In the genomic region with DNA sequence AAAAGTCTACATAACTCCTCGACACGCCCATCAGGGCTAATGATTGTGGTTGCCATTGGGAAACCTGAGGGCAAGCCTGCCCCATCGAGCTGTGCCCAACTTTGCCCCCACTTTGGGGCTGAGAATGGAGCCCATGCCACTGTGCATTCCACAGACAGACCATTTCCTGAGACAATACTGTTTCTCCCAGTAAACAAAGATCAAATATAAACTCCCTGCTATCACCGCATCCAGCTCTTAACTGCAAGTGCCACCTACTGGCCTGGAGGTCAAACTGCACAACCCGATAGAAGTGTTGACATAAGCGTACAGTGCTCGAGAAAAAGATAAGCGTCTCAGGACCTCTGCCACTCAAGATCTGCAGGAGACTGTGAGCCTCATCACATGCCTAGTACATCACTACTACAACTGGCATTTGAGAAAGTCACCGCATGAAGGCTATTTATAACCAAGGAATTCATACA, we compare ENCODE assay signal across 8 cellular contexts. TPM values are rescaled to one million over a fixed set of nuclear protein-coding genes. Genes with fewer than 3 reads are reported as not detected.
DNase-seq lines count a peak whose midpoint lies in the region; ATAC-seq and TF ChIP-seq lines count a peak whose summit lies in the region.

No MANE protein-coding gene starts in this region.

- ATAC-seq in left lung (peak; percentile 60), HG03460 (IDR thresholded peaks at IDR 0.05; ENCODE audit: unreplicated experiment) (no peak), gastroesophageal sphincter (no peak)

- H3K36me3 ChIP-seq in SJCRH30: no peaks in the 10 kb centered on the region
- H3K36me3 ChIP-seq in left lung: no peaks in the 10 kb centered on the region
- H3K36me3 ChIP-seq in gastroesophageal sphincter: no peaks in the 10 kb centered on the region

- DNase-seq in NCI-H1105 treated with DMSO at 0.1 percent for 48 hours (lab: John Stamatoyannopoulos, UW) (peak; percentile 10), NCI-H1105 (lab: John Stamatoyannopoulos, UW) (no peak), HuH-7.5 (ENCODE audit: low spot score) (peak; percentile 13), SJCRH30 (peak; percentile 47 to 71), left lung (no peak), C1 segment of cervical spinal cord (lab: John Stamatoyannopoulos, UW) (no peak)

- no peak for TF ChIP-seq EP300 in gastroesophageal sphincter (IDR thresholded peaks at IDR 0.05)

- no peaks in the 10 kb centered on the region for H3K4me1 ChIP-seq in SJCRH30
- no peaks in the 10 kb centered on the region for H3K4me1 ChIP-seq in left lung
- no peaks in the 10 kb centered on the region for H3K4me1 ChIP-seq in gastroesophageal sphincter

- peak overlapping the region; percentile 52 for H3K4me3 ChIP-seq in SJCRH30
- no peak overlapping the region for H3K4me3 ChIP-seq in left lung
- H3K4me3 ChIP-seq in gastroesophageal sphincter: no peak overlapping the region

- H3K9me3 ChIP-seq in SJCRH30 (replicated peaks): no peaks in the 10 kb centered on the region
- H3K9me3 ChIP-seq in left lung: no peaks in the 10 kb centered on the region
- H3K9me3 ChIP-seq in gastroesophageal sphincter: no peaks in the 10 kb centered on the region

- intact Hi-C loops in left lung (cut with DNase I): no loop called here

- WGBS in gastroesophageal sphincter (ENCODE audit: low coverage in 1 of 2), 2 donors: 81 to 100% methylated on average over 5 to 9 of the region's 9 CpGs

- no peak for TF ChIP-seq CTCF in left lung (IDR thresholded peaks at IDR 0.05)
- TF ChIP-seq CTCF in gastroesophageal sphincter (IDR thresholded peaks at IDR 0.05): peak in 1 of 4 experiments; percentile 8

- H3K27me3 ChIP-seq in SJCRH30 (no peaks in the 10 kb centered on the region), left lung (peaks cover 0 to 19% of the 10 kb centered on the region in 2 donors), gastroesophageal sphincter (peaks cover 12% of the 10 kb centered on the region)

- H3K27ac ChIP-seq in SJCRH30 (peak overlapping the region; percentile 14; the same call in 1 of the 2 replicates), left lung (no peak overlapping the region), gastroesophageal sphincter (no peak overlapping the region)

- no peak for TF ChIP-seq POLR2A in gastroesophageal sphincter (IDR thresholded peaks at IDR 0.05)

RNA-seq across cellular contexts. Expression of a gene that starts 4.7 kb away (rescaled TPM):
- not detected in 2 replicates for total RNA-seq in SJCRH30 (2014; rRNA removed; shearing (Covaris generic))
- total RNA-seq in left lung (not detected), gastroesophageal sphincter (not detected)

RNA-seq across cellular contexts. Expression of a gene that starts 19.6 kb away (rescaled TPM):
- total RNA-seq in SJCRH30 (2014; rRNA removed; shearing (Covaris generic)): not detected in 2 replicates
- total RNA-seq in left lung (not detected), gastroesophageal sphincter (not detected)

RNA-seq across cellular contexts. Expression of a gene that starts 50.2 kb away (rescaled TPM):
- total RNA-seq in SJCRH30 (2014; rRNA removed; shearing (Covaris generic)): not detected in 2 replicates
- total RNA-seq in left lung (not detected), gastroesophageal sphincter (not detected)

RNA-seq across cellular contexts. Expression of a gene that starts 51.8 kb away (rescaled TPM):
- total RNA-seq in SJCRH30 (2014; rRNA removed; shearing (Covaris generic)): not detected in 2 replicates
- not detected for total RNA-seq in left lung
- total RNA-seq in gastroesophageal sphincter: not detected

Comparison
In these comparisons a context has a peak if more than half of its experiments do, and no peak if none do; other contexts are left out.
1. DNase-seq: peak in NCI-H1105 treated with DMSO at 0.1 percent for 48 hours (single experiment), HuH-7.5 (single experiment) and SJCRH30 (2 of 2); none in NCI-H1105 (single experiment), left lung (0 of 2) and C1 segment of cervical spinal cord (0 of 14).